In the genomic region with DNA sequence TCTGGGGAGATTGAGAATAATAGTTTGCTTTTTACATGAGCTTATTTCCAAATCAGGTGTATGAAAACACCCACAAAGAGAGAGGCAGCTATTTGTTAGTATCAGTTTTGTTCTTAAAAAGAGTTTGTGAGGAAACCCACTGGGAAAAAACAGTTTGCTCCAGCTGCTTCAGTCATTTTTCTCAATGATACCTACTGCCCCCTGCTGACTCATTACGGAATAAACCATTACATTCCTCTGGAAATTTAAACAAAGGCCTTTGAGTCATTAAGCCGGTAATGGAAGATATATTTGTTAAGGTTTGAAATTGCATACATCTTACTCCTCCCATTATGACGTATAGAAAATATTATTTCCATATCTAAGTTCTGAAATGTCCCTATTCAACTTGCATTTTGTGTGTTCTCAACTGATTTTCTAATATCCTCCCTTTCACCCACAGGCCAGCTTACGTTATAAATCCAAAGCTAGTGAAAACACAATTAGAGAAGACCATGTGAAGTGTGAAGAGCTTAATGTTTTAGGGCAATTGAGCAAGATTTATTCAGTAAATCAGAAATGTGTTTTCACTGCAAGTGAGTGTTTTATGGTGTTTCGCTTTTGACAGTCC, we compare ENCODE assay signal across 8 cellular contexts.
A peak's percentile ranks its signal among the peaks of the same experiment; 100 is the strongest.
DNase-seq lines count a peak whose midpoint lies in the region; ATAC-seq and TF ChIP-seq lines count a peak whose summit lies in the region.

No MANE protein-coding gene starts in this region.

- CTCF ChIA-PET in CD4-positive, alpha-beta T cell (lab: Charles Lee): no interaction called here

- no peaks in the 10 kb centered on the region for H3K4me1 ChIP-seq in left ventricle myocardium inferior
- H3K4me1 ChIP-seq in MM.1S (ENCODE audit: low read length): no peaks in the 10 kb centered on the region
- no peaks in the 10 kb centered on the region for H3K4me1 ChIP-seq in thyroid gland

- H3K9me2 ChIP-seq in MM.1S (replicated peaks; ENCODE audit: insufficient read depth, low read length): no peaks in the 10 kb centered on the region

- no peak overlapping the region for H3K4me3 ChIP-seq in left ventricle myocardium inferior
- H3K4me3 ChIP-seq in MM.1S (ENCODE audit: low read length): no peak overlapping the region
- no peak overlapping the region for H3K4me3 ChIP-seq in thyroid gland (replicated peaks in 1 of 3)

- no peak overlapping the region for H3K9ac ChIP-seq in MM.1S (ENCODE audit: low read length)

- ATAC-seq in left cardiac atrium: no peak
- ATAC-seq in HG03139 (IDR thresholded peaks at IDR 0.05; ENCODE audit: unreplicated experiment): no peak
- no peak for ATAC-seq in CD4-positive, alpha-beta T cell (ENCODE audit: poor library complexity)

- H4K20me1 ChIP-seq in MM.1S (ENCODE audit: insufficient read depth, low read length): no peaks in the 10 kb centered on the region

- H3K4me1 Mint-ChIP-seq in CD4-positive, alpha-beta T cell (ENCODE audit: low read depth): no peaks in the 10 kb centered on the region

- H3K36me3 Mint-ChIP-seq in CD4-positive, alpha-beta T cell (ENCODE audit: low read depth): no peaks in the 10 kb centered on the region

- intact Hi-C loops in left ventricle myocardium inferior (cut with micrococcal nuclease) (no loop called here), left cardiac atrium (cut with DNase I) (loop anchor here in 1 of 2 donors (5.0 to 10.0 kb wide), 2 partner anchors 406 to 1314 kb away; no protein-coding TSS in a partner anchor), thyroid gland (cut with DNase I) (loop anchor here (5.0 kb wide), 1 partner anchor 409 kb away; no protein-coding TSS in a partner anchor)
- intact Hi-C loops in CD4-positive, alpha-beta T cell (cut with DNase I, micrococcal nuclease): no loop called here

- H3K27me3 Mint-ChIP-seq in CD4-positive, alpha-beta T cell: no peaks in the 10 kb centered on the region

- H3K27ac Mint-ChIP-seq in CD4-positive, alpha-beta T cell: no peak overlapping the region

- no peaks in the 10 kb centered on the region for H3F3A ChIP-seq in MM.1S (ENCODE audit: insufficient read depth, low read length)

- H3K27ac ChIP-seq in left ventricle myocardium inferior (replicated peaks) (no peak overlapping the region), MM.1S (ENCODE audit: low read length) (no peak overlapping the region), thyroid gland (no peak overlapping the region)
- H3K27ac ChIP-seq in CD4-positive, alpha-beta T cell (ENCODE audit: low read depth, low read length): no peak overlapping the region

- TF ChIP-seq POLR2A in thyroid gland (IDR thresholded peaks at IDR 0.05): no peak

- no peak overlapping the region for H2AFZ ChIP-seq in MM.1S (ENCODE audit: low read length)

- H3K36me3 ChIP-seq in left ventricle myocardium inferior (no peaks in the 10 kb centered on the region), MM.1S (replicated peaks; ENCODE audit: insufficient read depth, low read length) (no peaks in the 10 kb centered on the region), thyroid gland (no peaks in the 10 kb centered on the region)

- H3K27me3 ChIP-seq in left ventricle myocardium inferior (ENCODE audit: low read depth) (no peaks in the 10 kb centered on the region), MM.1S (replicated peaks; ENCODE audit: insufficient read depth, low read length) (no peaks in the 10 kb centered on the region), thyroid gland (no peaks in the 10 kb centered on the region)
- H3K27me3 ChIP-seq in CD4-positive, alpha-beta T cell (ENCODE audit: control insufficient read depth, insufficient read depth, low read length): no peaks in the 10 kb centered on the region

- H3K9me3 ChIP-seq in left ventricle myocardium inferior (replicated peaks): no peaks in the 10 kb centered on the region
- H3K9me3 ChIP-seq in MM.1S (replicated peaks; ENCODE audit: insufficient read depth, low read length): no peaks in the 10 kb centered on the region
- no peaks in the 10 kb centered on the region for H3K9me3 ChIP-seq in thyroid gland
- H3K9me3 ChIP-seq in CD4-positive, alpha-beta T cell (ENCODE audit: control insufficient read depth, low read length): no peaks in the 10 kb centered on the region

- TF ChIP-seq CTCF in left ventricle myocardium inferior (IDR thresholded peaks at IDR 0.05; ENCODE audit: borderline replicate concordance) (peak; percentile 66), MM.1S (IDR thresholded peaks at IDR 0.05; ENCODE audit: low read length) (peak; percentile 67), thyroid gland (IDR thresholded peaks at IDR 0.05) (peak; percentile 19 to 72 (median 56))
- no peak for TF ChIP-seq CTCF in CD4-positive, alpha-beta T cell (IDR thresholded peaks at IDR 0.05)

- no peaks in the 10 kb centered on the region for H3K79me2 ChIP-seq in MM.1S (ENCODE audit: low read length)

- POLR2A ChIA-PET in CD4-positive, alpha-beta T cell (lab: Charles Lee): no interaction called here

- DNase-seq in left ventricle myocardium inferior (no peak), left cardiac atrium (no peak), MM.1S (peak; percentile 46), SKM-1 (lab: John Stamatoyannopoulos, UW; ENCODE audit: unreplicated experiment) (peak; percentile 20), glomerular visceral epithelial cell (ENCODE audit: extremely low spot score) (peak; percentile 59), thyroid gland (no peak)
- DNase-seq in CD4-positive, alpha-beta T cell: no peak

- peaks cover 2% of the 10 kb centered on the region for H3K9me3 Mint-ChIP-seq in CD4-positive, alpha-beta T cell

- no peak overlapping the region for H3K4me2 ChIP-seq in MM.1S (ENCODE audit: low read depth, low read length)

- H3K4me3 Mint-ChIP-seq in CD4-positive, alpha-beta T cell: no peak overlapping the region

- WGBS in thyroid gland, 2 donors: 46 to 47% methylated on average over 5 of the region's 5 CpGs

Comparison
In these comparisons a context has a peak if more than half of its experiments do, and no peak if none do; other contexts are left out.
1. DNase-seq: peak in MM.1S (single experiment), SKM-1 (single experiment) and glomerular visceral epithelial cell (single experiment); none in left ventricle myocardium inferior (single experiment), left cardiac atrium (single experiment), thyroid gland (0 of 2) and CD4-positive, alpha-beta T cell (0 of 10).